Comparison of ENCODE assay signal across 2 cellular contexts in genomic region chr4:53026233-53026632, GRCh38.
TF ChIP-seq lines count a peak whose summit lies in the region.

No MANE protein-coding gene starts in this region.

TF ChIP-seq in IMR-90, 13 proteins besides CTCF, POLR2A, EP300 and RAD21:
- TF ChIP-seq FOS (IDR thresholded peaks at IDR 0.05; ENCODE audit: low read depth, low read length) = no peak
- no peak for TF ChIP-seq CHD1 (IDR thresholded peaks at IDR 0.05; ENCODE audit: low read depth, low read length)
- TF ChIP-seq RFX5 (IDR thresholded peaks at IDR 0.05; ENCODE audit: low read depth, low read length) = no peak
- no peak for TF ChIP-seq USF2 (IDR thresholded peaks at IDR 0.05; ENCODE audit: low read depth, low read length)
- no peak for TF ChIP-seq MAFK (IDR thresholded peaks at IDR 0.05; ENCODE audit: low read depth, low read length)
- no peak for TF ChIP-seq MXI1 (IDR thresholded peaks at IDR 0.05; ENCODE audit: borderline replicate concordance, low read depth, low read length)
- no peak for TF ChIP-seq RCOR1 (IDR thresholded peaks at IDR 0.05; ENCODE audit: insufficient replicate concordance, low read length)
- no peak for TF ChIP-seq CEBPB (IDR thresholded peaks at IDR 0.05; ENCODE audit: low read depth, low read length)
- TF ChIP-seq MAZ (IDR thresholded peaks at IDR 0.05; ENCODE audit: borderline replicate concordance, low read depth, low read length) = no peak
- TF ChIP-seq ELK1 (IDR thresholded peaks at IDR 0.05; ENCODE audit: borderline replicate concordance, low read depth, low read length) = no peak
- no peak for TF ChIP-seq SMC3 (IDR thresholded peaks at IDR 0.05; ENCODE audit: low read depth, low read length)
- TF ChIP-seq NFE2L2 (IDR thresholded peaks at IDR 0.05; ENCODE audit: low read depth, low read length) = no peak
- no peak for TF ChIP-seq BHLHE40 (IDR thresholded peaks at IDR 0.05; ENCODE audit: low read depth, low read length)
TF ChIP-seq in IMR-90: peak in this region for 0.

TF ChIP-seq in SK-N-SH treated with all-trans-retinoic acid at 6 μM for 48 hours, 23 proteins besides CTCF, POLR2A, EP300 and RAD21:
- TF ChIP-seq ZNF70 (CRISPR knock-in tag; IDR thresholded peaks at IDR 0.05) (peak; percentile 61; the same call in 1 of the 2 replicates), ZFP3 (CRISPR knock-in tag; IDR thresholded peaks at IDR 0.05) (0 out of 2 replicates have a peak, but pooled peaks have one; percentile 54), BACH2 (CRISPR knock-in tag; IDR thresholded peaks at IDR 0.05; ENCODE audit: borderline replicate concordance) (no peak), ZNF565 (CRISPR knock-in tag; conservative IDR thresholded peaks at IDR 0.05; ENCODE audit: low read depth) (no peak), TSHZ2 (CRISPR knock-in tag; IDR thresholded peaks at IDR 0.05) (peak; percentile 87; the same call in 1 of the 2 replicates), SNAI2 (CRISPR knock-in tag; IDR thresholded peaks at IDR 0.05) (0 out of 2 replicates have a peak, but pooled peaks have one; percentile 43), CREB5 (CRISPR knock-in tag; IDR thresholded peaks at IDR 0.05; ENCODE audit: low read depth) (peak; percentile 53; the same call in 1 of the 2 replicates), ZC3H10 (CRISPR knock-in tag; IDR thresholded peaks at IDR 0.05) (no peak), PPARA (CRISPR knock-in tag; IDR thresholded peaks at IDR 0.05; ENCODE audit: borderline replicate concordance) (peak; percentile 16; the same call in 1 of the 2 replicates), CSRNP3 (CRISPR knock-in tag; IDR thresholded peaks at IDR 0.05) (0 out of 2 replicates have a peak, but pooled peaks have one; percentile 64), TCF4 (CRISPR knock-in tag; IDR thresholded peaks at IDR 0.05; ENCODE audit: borderline replicate concordance) (peak; percentile 91)
